In the genomic region with DNA sequence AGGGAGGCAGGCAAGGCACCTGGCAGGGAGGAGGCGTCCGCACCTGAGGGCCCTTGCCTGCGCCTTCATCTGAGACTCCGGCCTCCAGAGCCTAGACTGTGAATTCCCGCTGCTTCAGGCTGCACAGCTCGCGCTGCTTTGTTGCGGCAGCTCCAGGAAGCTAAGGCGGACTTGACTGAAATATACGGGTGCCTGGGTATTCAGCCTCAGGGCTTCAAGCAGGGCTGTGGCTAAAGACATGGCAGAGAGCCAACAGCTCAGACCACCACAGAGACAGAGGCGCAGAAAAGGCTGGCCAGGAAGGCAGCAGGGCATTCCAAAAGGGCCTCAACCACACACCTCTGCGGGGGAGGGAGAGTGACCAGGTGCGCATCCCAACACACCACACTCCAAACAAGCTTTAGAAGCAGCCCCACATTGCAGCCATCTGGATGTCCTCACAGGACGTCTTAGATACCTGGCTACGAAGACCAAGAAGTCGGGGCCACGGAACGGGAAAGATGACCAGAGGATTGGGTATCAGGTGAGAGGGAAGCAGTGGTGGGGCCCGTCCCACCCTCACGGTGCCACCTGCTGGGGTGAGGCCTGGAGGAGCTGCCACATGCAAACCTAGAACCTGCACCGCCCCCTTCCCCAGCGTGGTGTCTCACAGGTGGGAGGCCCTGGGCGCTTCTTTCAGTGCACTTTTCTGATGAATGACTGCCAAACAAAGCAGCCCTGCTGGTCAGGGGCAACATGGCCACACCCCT, we compare ENCODE assay signal across 22 cellular contexts. TPM values are rescaled to one million over a fixed set of nuclear protein-coding genes. Genes with fewer than 3 reads are reported as not detected.
A peak's percentile ranks its signal among the peaks of the same experiment; 100 is the strongest.
DNase-seq lines count a peak whose midpoint lies in the region; ATAC-seq and TF ChIP-seq lines count a peak whose summit lies in the region.
"Had no signal": no experiment of that assay in that cellular context is flagged by ENCODE, and none has a peak within 500 bp of the region (broad histone marks: within the 10 kb centered on the region; RNA-seq: fewer than 3 reads in every experiment).

No MANE protein-coding gene starts in this region.

- H3K36me3 Mint-ChIP-seq in activated T-cell treated with anti-CD3 and anti-CD28 coated beads, Interleukin-2, amount 50 U/mL, for 24 hours (ENCODE audit: low read depth): peaks cover 80% of the 10 kb centered on the region
- H3K36me3 Mint-ChIP-seq in activated T-cell treated with anti-CD3 and anti-CD28 coated beads, Interleukin-2, amount 50 U/mL, for 4 hours (ENCODE audit: insufficient read depth): peaks cover 13% of the 10 kb centered on the region
- H3K36me3 Mint-ChIP-seq: natural killer cell had no signal

- no peaks in the 10 kb centered on the region for H3K9me3 Mint-ChIP-seq in activated T-cell treated with anti-CD3 and anti-CD28 coated beads, Interleukin-2, amount 50 U/mL, for 24 hours
- H3K9me3 Mint-ChIP-seq in activated T-cell treated with anti-CD3 and anti-CD28 coated beads, Interleukin-2, amount 50 U/mL, for 4 hours: no peaks in the 10 kb centered on the region
- H3K9me3 Mint-ChIP-seq: activated T-cell treated with anti-CD3 and anti-CD28 coated beads, Interleukin-2, amount 50 U/mL, for 72 hours; CD4-positive, alpha-beta memory T cell; natural killer cell; stimulated activated effector memory CD8-positive, alpha-beta T cell treated with anti-CD3 and anti-CD28 coated beads, Interleukin-12 subunit alpha, Interleukin-12 subunit beta, amount 100 ng/mL, for 72 hours had no signal

- H3K4me3 ChIP-seq in HEK293 (ENCODE audit: low read depth, low read length) (no peak overlapping the region), osteoblast (ENCODE audit: insufficient read depth, low read length) (no peak overlapping the region)
- H3K4me3 ChIP-seq: body of pancreas, thoracic aorta had no signal

- H3K4me1 Mint-ChIP-seq in activated T-cell treated with anti-CD3 and anti-CD28 coated beads, Interleukin-2, amount 50 U/mL, for 24 hours (ENCODE audit: low read depth): peaks cover 32% of the 10 kb centered on the region
- H3K4me1 Mint-ChIP-seq in activated T-cell treated with anti-CD3 and anti-CD28 coated beads, Interleukin-2, amount 50 U/mL, for 4 hours (ENCODE audit: low read depth): peaks cover 31% of the 10 kb centered on the region

- H3K36me3 ChIP-seq in HEK293 (ENCODE audit: control insufficient read depth in 2 of 2, insufficient read depth in 1 of 2, low read length in 2 of 2) (peaks cover 12 to 75% of the 10 kb centered on the region in 2 experiments; a peak in 2 of 3 replicates), osteoblast (ENCODE audit: insufficient read depth, low read length) (peaks cover 24% of the 10 kb centered on the region)

- H3K4me1 ChIP-seq in HEK293 (ENCODE audit: control insufficient read depth, insufficient read depth, low read length) (no peaks in the 10 kb centered on the region; the same call in 1 of the 2 replicates), osteoblast (ENCODE audit: insufficient read depth, low read length) (peaks cover 16% of the 10 kb centered on the region)

- CTCF ChIA-PET in HEK293 (lab: Yijun Ruan, JAX): interaction anchor here (0.6 to 2.4 kb wide), 7 partner anchors 11 to 61 kb away, joined by 3 to 9 read pairs (median 8); no protein-coding TSS in a partner anchor

- H3K9me3 ChIP-seq in HEK293 (ENCODE audit: control insufficient read depth, insufficient read depth, low read depth, low read length): no peaks in the 10 kb centered on the region
- no peaks in the 10 kb centered on the region for H3K9me3 ChIP-seq in osteoblast (ENCODE audit: low read depth, low read length)
- H3K9me3 ChIP-seq: body of pancreas, thoracic aorta had no signal

- no peak for DNase-seq in activated T-cell treated with anti-CD3 and anti-CD28 coated beads, Interleukin-2, amount 50 U/mL, for 24 hours
- no peak for DNase-seq in activated T-cell treated with anti-CD3 and anti-CD28 coated beads, Interleukin-2, amount 50 U/mL, for 4 hours
- DNase-seq in osteoblast (ENCODE audit: insufficient read length, low spot score, missing footprints) (peak; percentile 82), NCI-H2029 (lab: John Stamatoyannopoulos, UW) (no peak)
- DNase-seq in stimulated activated naive CD8-positive, alpha-beta T cell treated with anti-CD3 and anti-CD28 coated beads, Interleukin-15, Interleukin-2, amounts not matched to agents 100 U/mL and 50 U/mL, for 24 hours: no peak
- DNase-seq: activated CD8-positive, alpha-beta memory T cell treated with anti-CD3 and anti-CD28 coated beads for 24 hours; activated naive CD4-positive, alpha-beta T cell treated with anti-CD3 and anti-CD28 coated beads, Interleukin-2, amount 50 U/mL, for 16 hours; activated T-cell treated with anti-CD3 and anti-CD28 coated beads, Interleukin-2, amount 50 U/mL, for 72 hours; body of pancreas; CD4-positive, alpha-beta memory T cell; HCEC 1CT; left cardiac atrium; natural killer cell; NCI-H226; NK-92 treated with Interleukin-12 subunit alpha and Interleukin-12 subunit beta, amount 100 ng/mL, for 24 hours; posterior cingulate gyrus; T-helper 9 cell had no signal

- no peak overlapping the region for H2AFZ ChIP-seq in osteoblast (ENCODE audit: low read length)

- peak overlapping the region; percentile 52 for H3K27ac Mint-ChIP-seq in activated T-cell treated with anti-CD3 and anti-CD28 coated beads, Interleukin-2, amount 50 U/mL, for 24 hours
- H3K27ac Mint-ChIP-seq: activated T-cell treated with anti-CD3 and anti-CD28 coated beads, Interleukin-2, amount 50 U/mL, for 72 hours; CD4-positive, alpha-beta memory T cell; natural killer cell; stimulated activated effector memory CD8-positive, alpha-beta T cell treated with anti-CD3 and anti-CD28 coated beads, Interleukin-12 subunit alpha, Interleukin-12 subunit beta, amount 100 ng/mL, for 72 hours had no signal

- ATAC-seq in activated T-cell treated with anti-CD3 and anti-CD28 coated beads, Interleukin-2, amount 50 U/mL, for 4 hours: no peak
- ATAC-seq in stimulated activated naive CD8-positive, alpha-beta T cell treated with anti-CD3 and anti-CD28 coated beads, Interleukin-15, Interleukin-2, amounts not matched to agents 100 U/mL and 50 U/mL, for 24 hours: no peak
- ATAC-seq: activated T-cell treated with anti-CD3 and anti-CD28 coated beads, Interleukin-2, amount 50 U/mL, for 72 hours; body of pancreas; left cardiac atrium; natural killer cell; stimulated activated effector memory CD8-positive, alpha-beta T cell treated with anti-CD3 and anti-CD28 coated beads, Interleukin-12 subunit alpha, Interleukin-12 subunit beta, amount 100 ng/mL, for 72 hours had no signal

- H3K27me3 ChIP-seq in osteoblast (ENCODE audit: insufficient read depth, low read length): no peaks in the 10 kb centered on the region
- H3K27me3 ChIP-seq: body of pancreas had no signal

- H3K4me2 ChIP-seq in osteoblast (ENCODE audit: insufficient read depth, low read length): no peak overlapping the region

- H3K79me2 ChIP-seq in osteoblast (ENCODE audit: insufficient read depth, low read length): peaks cover 47% of the 10 kb centered on the region

- 0 out of 2 replicates have a peak, but pooled peaks have one; percentile 24 for TF ChIP-seq CTCF in HEK293 (tag by site-specific recombination; IDR thresholded peaks at IDR 0.05)
- TF ChIP-seq CTCF in VCaP (conservative IDR thresholded peaks at IDR 0.05): no peak
- TF ChIP-seq CTCF in osteoblast (IDR thresholded peaks at IDR 0.05; ENCODE audit: extremely low read depth, low read depth, low read length): no peak

- H3K4me3 Mint-ChIP-seq in activated T-cell treated with anti-CD3 and anti-CD28 coated beads, Interleukin-2, amount 50 U/mL, for 24 hours: no peak overlapping the region
- H3K4me3 Mint-ChIP-seq in activated T-cell treated with anti-CD3 and anti-CD28 coated beads, Interleukin-2, amount 50 U/mL, for 4 hours: no peak overlapping the region

- no peaks in the 10 kb centered on the region for H3K27me3 Mint-ChIP-seq in activated T-cell treated with anti-CD3 and anti-CD28 coated beads, Interleukin-2, amount 50 U/mL, for 24 hours
- H3K27me3 Mint-ChIP-seq in activated T-cell treated with anti-CD3 and anti-CD28 coated beads, Interleukin-2, amount 50 U/mL, for 4 hours (ENCODE audit: low read depth): no peaks in the 10 kb centered on the region
- H3K27me3 Mint-ChIP-seq: CD4-positive, alpha-beta memory T cell had no signal

- peaks cover 16% of the 10 kb centered on the region for H4K20me1 ChIP-seq in osteoblast (ENCODE audit: insufficient read depth, low read length)

- 0 out of 2 replicates have a peak overlapping the region, but pooled peaks have one; percentile 25 for H3K27ac ChIP-seq in HEK293 (ENCODE audit: extremely low read depth, low read depth, low read length)
- H3K27ac ChIP-seq in VCaP: peak overlapping the region; percentile 92; the same call in 1 of the 2 replicates
- H3K27ac ChIP-seq in osteoblast (ENCODE audit: low read depth, low read length): no peak overlapping the region
- H3K27ac ChIP-seq: body of pancreas, thoracic aorta had no signal

- POLR2A ChIA-PET in HEK293 (lab: Yijun Ruan, JAX): interaction anchor here (0.6 to 5.7 kb wide), 6 partner anchors 8 to 287 kb away, joined by 4 to 28 read pairs (median 12); partner anchors contain the start of genes ARRDC1, EHMT1 and ZMYND19

RNA-seq across cellular contexts. Expression of gene DPH7, which starts 1.7 kb away (rescaled TPM):
- 10 to 100 TPM; 34.1 to 37.7 (median 35.2) TPM for total RNA-seq in activated T-cell treated with anti-CD3 and anti-CD28 coated beads, Interleukin-2, amount 50 U/mL, for 4 hours
- total RNA-seq in osteoblast: 20.3 and 26.2 TPM in 2 replicates

RNA-seq across cellular contexts. Expression of gene ZMYND19, which starts 9.9 kb away (rescaled TPM):
- 100 to 1,000 TPM in 2 of 3 donors, 10 to 100 TPM in 1; 98.6 to 122 (median 106) TPM for total RNA-seq in activated T-cell treated with anti-CD3 and anti-CD28 coated beads, Interleukin-2, amount 50 U/mL, for 4 hours
- total RNA-seq in osteoblast: 10.5 and 14.1 TPM in 2 replicates

RNA-seq across cellular contexts. Expression of gene ARRDC1, which starts 25.1 kb away (rescaled TPM):
- total RNA-seq in activated T-cell treated with anti-CD3 and anti-CD28 coated beads, Interleukin-2, amount 50 U/mL, for 4 hours: 10 to 100 TPM; 27.5 to 39.3 (median 33.8) TPM
- total RNA-seq in osteoblast: 11.9 and 15.0 TPM in 2 replicates

RNA-seq across cellular contexts. Expression of gene MRPL41, which starts 28.7 kb away (rescaled TPM):
- 10 to 100 TPM; 81.6 to 99.0 (median 86.3) TPM for total RNA-seq in activated T-cell treated with anti-CD3 and anti-CD28 coated beads, Interleukin-2, amount 50 U/mL, for 4 hours
- 26.2 and 30.4 TPM in 2 replicates for total RNA-seq in osteoblast

RNA-seq across cellular contexts. Expression of gene PNPLA7, which starts 30.2 kb away (rescaled TPM):
- total RNA-seq in activated T-cell treated with anti-CD3 and anti-CD28 coated beads, Interleukin-2, amount 50 U/mL, for 4 hours: 1 to 10 TPM; 1.3 to 1.9 (median 1.8) TPM
- 1.8 and 2.7 TPM in 2 replicates for total RNA-seq in osteoblast
- total RNA-seq: RPMI7951 had no signal
